In genomic region chr7:112874909-112875308, GRCh38 we compare ENCODE assay signal across 35 cellular contexts.
"Had no signal": no experiment of that assay in that cellular context is flagged by ENCODE, and none has a peak within 500 bp of the region (broad histone marks: within the 10 kb centered on the region; RNA-seq: fewer than 3 reads in every experiment).

No MANE protein-coding gene starts in this region.

- DNase-seq: activated CD4-positive, alpha-beta T cell treated with anti-CD3 and anti-CD28 coated beads, Interleukin-2, amount 10 ng/mL, durations not matched to agents 7 days and 5 days; activated CD8-positive, alpha-beta memory T cell treated with anti-CD3 and anti-CD28 coated beads, Interleukin-2, amount 10 ng/mL, durations not matched to agents 7 days and 5 days; activated CD8-positive, alpha-beta T cell treated with anti-CD3 and anti-CD28 coated beads, Interleukin-2, amount 10 ng/mL, durations not matched to agents 7 days and 5 days; activated T-cell treated with anti-CD3 and anti-CD28 coated beads, Interleukin-2, amount 50 U/mL, for 48 hours; anterior cingulate cortex; cerebellar nuclear complex; colonic mucosa; dorsolateral prefrontal cortex; effector memory CD4-positive, alpha-beta T cell; gastrocnemius medialis; islet precursor cell; left colon; naive thymus-derived CD8-positive, alpha-beta T cell; occipital lobe; psoas muscle; stimulated activated CD4-positive, alpha-beta T cell treated with anti-CD3 and anti-CD28 coated beads, Interleukin-1b, Interleukin-23, amount 100 ng/mL, for 48 hours; stimulated activated CD4-positive, alpha-beta T cell treated with anti-CD3 and anti-CD28 coated beads, Interleukin-4, amount 100 ng/mL, for 4 hours; stimulated activated CD8-positive, alpha-beta memory T cell treated with anti-CD3 and anti-CD28 coated beads, Interleukin-4, amount 100 ng/mL, for 48 hours; stimulated activated naive CD8-positive, alpha-beta T cell treated with anti-CD3 and anti-CD28 coated beads, Interleukin-15, amount 100 ng/mL, for 72 hours; substantia nigra; SW 1271; T-helper 9 cell; upper lobe of right lung had no signal

- H3K27me3 Mint-ChIP-seq: activated CD4-positive, alpha-beta T cell treated with anti-CD3 and anti-CD28 coated beads, Interleukin-2, amount 10 ng/mL, durations not matched to agents 7 days and 5 days; activated CD8-positive, alpha-beta memory T cell treated with anti-CD3 and anti-CD28 coated beads, Interleukin-2, amount 10 ng/mL, durations not matched to agents 7 days and 5 days; activated naive CD4-positive, alpha-beta T cell treated with anti-CD3 and anti-CD28 coated beads, Interleukin-2, amount 50 U/mL, for 24 hours; naive thymus-derived CD8-positive, alpha-beta T cell; stimulated activated memory B cell treated with anti-CD40 and anti-IgM and Interleukin-4, amounts not matched to agents 10 μg/mL and 1 μg/mL and 100 μg/mL, for 72 hours; stimulated activated naive CD8-positive, alpha-beta T cell treated with anti-CD3 and anti-CD28 coated beads, Interleukin-15, amount 100 ng/mL, for 72 hours had no signal

- H3K4me3 ChIP-seq: cardiac muscle cell, colonic mucosa, dorsolateral prefrontal cortex, gastrocnemius medialis, hepatocyte, neural progenitor cell, psoas muscle, right atrium auricular region, smooth muscle cell, upper lobe of right lung had no signal

- H3K4me1 Mint-ChIP-seq: activated CD4-positive, alpha-beta T cell treated with anti-CD3 and anti-CD28 coated beads, Interleukin-2, amount 10 ng/mL, durations not matched to agents 7 days and 5 days; activated CD8-positive, alpha-beta memory T cell treated with anti-CD3 and anti-CD28 coated beads, Interleukin-2, amount 10 ng/mL, durations not matched to agents 7 days and 5 days; neural progenitor cell had no signal

- ATAC-seq: activated CD8-positive, alpha-beta memory T cell treated with anti-CD3 and anti-CD28 coated beads, Interleukin-2, amount 10 ng/mL, durations not matched to agents 7 days and 5 days; activated CD8-positive, alpha-beta T cell treated with anti-CD3 and anti-CD28 coated beads, Interleukin-2, amount 10 ng/mL, durations not matched to agents 7 days and 5 days; gastrocnemius medialis; left colon; naive thymus-derived CD8-positive, alpha-beta T cell; psoas muscle; stimulated activated memory B cell treated with anti-CD40 and anti-IgM and Interleukin-4, amounts not matched to agents 10 μg/mL and 1 μg/mL and 100 μg/mL, for 72 hours; stimulated activated naive CD8-positive, alpha-beta T cell treated with anti-CD3 and anti-CD28 coated beads, Interleukin-15, amount 100 ng/mL, for 72 hours; upper lobe of right lung had no signal

- H3K4me3 Mint-ChIP-seq: activated CD4-positive, alpha-beta T cell treated with anti-CD3 and anti-CD28 coated beads, Interleukin-2, amount 10 ng/mL, durations not matched to agents 7 days and 5 days; activated CD8-positive, alpha-beta memory T cell treated with anti-CD3 and anti-CD28 coated beads, Interleukin-2, amount 10 ng/mL, durations not matched to agents 7 days and 5 days; activated CD8-positive, alpha-beta T cell treated with anti-CD3 and anti-CD28 coated beads, Interleukin-2, amount 10 ng/mL, durations not matched to agents 7 days and 5 days; activated naive CD4-positive, alpha-beta T cell treated with anti-CD3 and anti-CD28 coated beads, Interleukin-2, amount 50 U/mL, for 24 hours; brain; naive thymus-derived CD8-positive, alpha-beta T cell; neural progenitor cell; stimulated activated memory B cell treated with anti-CD40 and anti-IgM and Interleukin-4, amounts not matched to agents 10 μg/mL and 1 μg/mL and 100 μg/mL, for 72 hours; stimulated activated naive CD8-positive, alpha-beta T cell treated with anti-CD3 and anti-CD28 coated beads, Interleukin-15, amount 100 ng/mL, for 72 hours; T-helper 1 cell treated with Interleukin-12 subunit alpha and Interleukin-12 subunit beta and Interleukin-4 antibody, amounts not matched to agents 30 μg/mL and 1 μg/mL, for 36 hours had no signal

- H3K27ac Mint-ChIP-seq: activated CD4-positive, alpha-beta T cell treated with anti-CD3 and anti-CD28 coated beads, Interleukin-2, amount 10 ng/mL, durations not matched to agents 7 days and 5 days; activated CD8-positive, alpha-beta memory T cell treated with anti-CD3 and anti-CD28 coated beads, Interleukin-2, amount 10 ng/mL, durations not matched to agents 7 days and 5 days; activated CD8-positive, alpha-beta T cell treated with anti-CD3 and anti-CD28 coated beads, Interleukin-2, amount 10 ng/mL, durations not matched to agents 7 days and 5 days; activated naive CD4-positive, alpha-beta T cell treated with anti-CD3 and anti-CD28 coated beads, Interleukin-2, amount 50 U/mL, for 24 hours; activated T-helper 2 cell treated with anti-CD3 and anti-CD28 coated beads, Interferon-gamma antibody, Interleukin-2, Interleukin-4, amounts not matched to agents 10 μg/mL and 5 μg/mL and 100 μg/mL, durations not matched to agents 14 hours and 24 hours and 36 hours; brain; neural progenitor cell; stimulated activated memory B cell treated with anti-CD40 and anti-IgM and Interleukin-4, amounts not matched to agents 10 μg/mL and 1 μg/mL and 100 μg/mL, for 72 hours; T-helper 1 cell treated with Interleukin-12 subunit alpha and Interleukin-12 subunit beta and Interleukin-4 antibody, amounts not matched to agents 30 μg/mL and 1 μg/mL, for 36 hours had no signal

- H3K9me3 Mint-ChIP-seq: activated CD4-positive, alpha-beta T cell treated with anti-CD3 and anti-CD28 coated beads, Interleukin-2, amount 10 ng/mL, durations not matched to agents 7 days and 5 days; activated naive CD4-positive, alpha-beta T cell treated with anti-CD3 and anti-CD28 coated beads, Interleukin-2, amount 50 U/mL, for 24 hours; activated T-helper 2 cell treated with anti-CD3 and anti-CD28 coated beads, Interferon-gamma antibody, Interleukin-2, Interleukin-4, amounts not matched to agents 10 μg/mL and 5 μg/mL and 100 μg/mL, durations not matched to agents 14 hours and 24 hours and 36 hours; stimulated activated memory B cell treated with anti-CD40 and anti-IgM and Interleukin-4, amounts not matched to agents 10 μg/mL and 1 μg/mL and 100 μg/mL, for 72 hours; stimulated activated naive CD8-positive, alpha-beta T cell treated with anti-CD3 and anti-CD28 coated beads, Interleukin-15, amount 100 ng/mL, for 72 hours; T-helper 1 cell treated with Interleukin-12 subunit alpha and Interleukin-12 subunit beta and Interleukin-4 antibody, amounts not matched to agents 30 μg/mL and 1 μg/mL, for 36 hours had no signal

- H3K27me3 ChIP-seq: cardiac muscle cell, colonic mucosa, dorsolateral prefrontal cortex, gastrocnemius medialis, hepatocyte, neural progenitor cell, right atrium auricular region, upper lobe of right lung had no signal

- H3K4me1 ChIP-seq: colonic mucosa, neural progenitor cell, parathyroid adenoma, psoas muscle, upper lobe of right lung had no signal

- H3K36me3 ChIP-seq: cardiac muscle cell, colonic mucosa, gastrocnemius medialis, neural progenitor cell, right atrium auricular region, upper lobe of right lung had no signal

- H3K27ac ChIP-seq: cardiac muscle cell, colonic mucosa, dorsolateral prefrontal cortex, gastrocnemius medialis, hepatocyte, neural progenitor cell, parathyroid adenoma, psoas muscle, right atrium auricular region, upper lobe of right lung, VCaP had no signal
